8 cellular contexts compared by ENCODE assay signal in the genomic region with DNA sequence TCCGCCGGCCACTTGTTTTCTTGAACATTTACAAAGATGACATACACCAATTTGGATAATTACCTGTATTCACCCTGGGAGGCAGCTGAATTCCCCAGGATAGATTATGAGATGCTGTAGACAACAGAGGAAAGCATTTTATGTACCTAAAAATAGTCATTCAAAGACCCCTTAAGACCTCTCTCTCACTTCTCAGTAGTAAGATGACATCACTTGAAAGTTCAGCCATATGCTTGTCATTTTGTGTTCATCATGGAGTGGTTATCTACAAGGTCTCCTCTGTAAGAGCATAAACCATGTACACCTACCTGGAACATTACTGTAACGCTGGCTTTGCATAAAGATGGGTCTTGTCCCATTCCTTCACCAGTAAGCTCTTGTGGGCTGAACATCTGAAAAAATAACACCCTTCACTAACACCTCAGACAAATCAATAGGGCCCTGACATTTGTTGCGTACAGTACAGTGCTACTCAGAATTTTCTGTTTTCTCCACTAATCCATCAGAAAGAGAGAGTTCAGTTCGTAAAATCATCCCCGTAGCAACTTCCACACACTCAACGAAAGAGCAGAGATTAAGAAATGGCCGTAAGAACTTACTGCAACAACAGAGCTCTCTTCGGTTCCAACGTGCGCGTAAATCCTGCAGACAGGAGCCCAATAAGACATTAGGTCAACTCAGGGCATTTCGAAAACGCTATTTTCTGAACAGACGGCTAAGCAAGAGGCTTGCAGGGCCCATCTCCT. TPM values are rescaled to one million over a fixed set of nuclear protein-coding genes. Genes with fewer than 3 reads are reported as not detected.
DNase-seq lines count a peak whose midpoint lies in the region; ATAC-seq, FAIRE-seq and TF ChIP-seq lines count a peak whose summit lies in the region.

No MANE protein-coding gene starts in this region.

- no peak for FAIRE-seq in GM12891 (lab: Jason Lieb, UNC)

- no peak for TF ChIP-seq POLR2A in GM12891 (IDR thresholded peaks at IDR 0.05; ENCODE audit: low read depth, low read length)
- no peak for TF ChIP-seq POLR2A in esophagus squamous epithelium (IDR thresholded peaks at IDR 0.05)

- no peak for ATAC-seq in activated CD4-positive, CD25-positive, alpha-beta regulatory T cell treated with anti-CD3 and anti-CD28 coated beads, Interleukin-2, amount 50 U/mL, for 24 hours
- ATAC-seq in HG03460 (IDR thresholded peaks at IDR 0.05; ENCODE audit: unreplicated experiment): no peak

- H3K27me3 ChIP-seq in esophagus squamous epithelium: no peaks in the 10 kb centered on the region
- H3K27me3 ChIP-seq in rectal smooth muscle tissue (ENCODE audit: control insufficient read depth, insufficient read depth, low read length): no peaks in the 10 kb centered on the region

- H3K9ac ChIP-seq in rectal smooth muscle tissue (ENCODE audit: low read length): peak overlapping the region; percentile 59

- TF ChIP-seq CTCF in esophagus squamous epithelium (IDR thresholded peaks at IDR 0.05): no peak

- H3K4me1 ChIP-seq in esophagus squamous epithelium (peaks cover 33 to 80% (median 35%) of the 10 kb centered on the region in 3 donors), rectal smooth muscle tissue (ENCODE audit: control insufficient read depth, insufficient read depth, low read length) (peaks cover 17% of the 10 kb centered on the region)

- peak overlapping the region; percentile 55 to 75 (median 66) for H3K4me3 ChIP-seq in esophagus squamous epithelium
- peak overlapping the region; percentile 83 for H3K4me3 ChIP-seq in rectal smooth muscle tissue (ENCODE audit: low read length)

- no peak for DNase-seq in GM12891 (ENCODE audit: insufficient read length, low spot score)
- peak; percentile 14 for DNase-seq in RPMI8226
- no peak for DNase-seq in esophagus squamous epithelium (lab: John Stamatoyannopoulos, UW)
- DNase-seq in NCI-H446 (lab: John Stamatoyannopoulos, UW): no peak
- no peak for DNase-seq in NCI-H748 treated with DMSO at 0.1 percent for 48 hours (lab: John Stamatoyannopoulos, UW)

- 2% methylated on average over 9 to 15 of the region's 15 CpGs for WGBS in esophagus squamous epithelium, 2 donors

- H3K27ac ChIP-seq in esophagus squamous epithelium (peak overlapping the region; percentile 68 to 90 (median 82)), rectal smooth muscle tissue (ENCODE audit: low read depth, low read length) (peak overlapping the region; percentile 79)

- H3K36me3 ChIP-seq in esophagus squamous epithelium (peaks cover 13 to 33% (median 19%) of the 10 kb centered on the region in 3 donors), rectal smooth muscle tissue (ENCODE audit: control insufficient read depth, insufficient read depth, low read length) (peaks cover 17% of the 10 kb centered on the region)

- H3K9me3 ChIP-seq in esophagus squamous epithelium: no peaks in the 10 kb centered on the region

- intact Hi-C loops in esophagus squamous epithelium (cut with DNase I): no loop called here

TF ChIP-seq in GM12891, 5 proteins besides CTCF, POLR2A, EP300 and RAD21:
- TF ChIP-seq POLR2AphosphoS5 (IDR thresholded peaks at IDR 0.05; ENCODE audit: low read depth, low read length) (peak; percentile 30), SPI1 (IDR thresholded peaks at IDR 0.05; ENCODE audit: low read depth, low read length) (no peak), POU2F2 (IDR thresholded peaks at IDR 0.05; ENCODE audit: low read depth, low read length) (no peak), TAF1 (IDR thresholded peaks at IDR 0.05; ENCODE audit: low read depth, low read length) (no peak), PAX5 (IDR thresholded peaks at IDR 0.05; ENCODE audit: insufficient read depth, low read length, severe bottlenecking) (no peak)

RNA-seq across cellular contexts. Expression of a gene that starts 15.6 kb away (rescaled TPM):
- polyA plus RNA-seq in GM12891 (2012; ENCODE audit: low read depth, missing spikeins): 47.9 TPM
- 10 to 100 TPM; 31.7 to 74.0 (median 44.3) TPM for total RNA-seq in esophagus squamous epithelium

RNA-seq across cellular contexts. Expression of a gene that starts 22.4 kb away (rescaled TPM):
- polyA plus RNA-seq in GM12891 (2012; ENCODE audit: low read depth, missing spikeins): 0.42 TPM
- not detected for total RNA-seq in esophagus squamous epithelium

RNA-seq across cellular contexts. Expression of a gene that starts 23.1 kb away (rescaled TPM):
- 30.5 TPM for polyA plus RNA-seq in GM12891 (2012; ENCODE audit: low read depth, missing spikeins)
- 10 to 100 TPM; 23.0 to 34.7 (median 24.2) TPM for total RNA-seq in esophagus squamous epithelium

RNA-seq across cellular contexts. Expression of a gene that starts 25.7 kb away (rescaled TPM):
- 96.7 TPM for polyA plus RNA-seq in GM12891 (2012; ENCODE audit: low read depth, missing spikeins)
- total RNA-seq in esophagus squamous epithelium: 100 to 1,000 TPM; 132 to 373 (median 153) TPM

RNA-seq across cellular contexts. Expression of a gene that starts 49.8 kb away (rescaled TPM):
- 62.7 TPM for polyA plus RNA-seq in GM12891 (2012; ENCODE audit: low read depth, missing spikeins)
- total RNA-seq in esophagus squamous epithelium: 10 to 100 TPM; 38.1 to 62.4 (median 44.4) TPM
